ENCODE assay signal across 1 cellular context in the genomic region with DNA sequence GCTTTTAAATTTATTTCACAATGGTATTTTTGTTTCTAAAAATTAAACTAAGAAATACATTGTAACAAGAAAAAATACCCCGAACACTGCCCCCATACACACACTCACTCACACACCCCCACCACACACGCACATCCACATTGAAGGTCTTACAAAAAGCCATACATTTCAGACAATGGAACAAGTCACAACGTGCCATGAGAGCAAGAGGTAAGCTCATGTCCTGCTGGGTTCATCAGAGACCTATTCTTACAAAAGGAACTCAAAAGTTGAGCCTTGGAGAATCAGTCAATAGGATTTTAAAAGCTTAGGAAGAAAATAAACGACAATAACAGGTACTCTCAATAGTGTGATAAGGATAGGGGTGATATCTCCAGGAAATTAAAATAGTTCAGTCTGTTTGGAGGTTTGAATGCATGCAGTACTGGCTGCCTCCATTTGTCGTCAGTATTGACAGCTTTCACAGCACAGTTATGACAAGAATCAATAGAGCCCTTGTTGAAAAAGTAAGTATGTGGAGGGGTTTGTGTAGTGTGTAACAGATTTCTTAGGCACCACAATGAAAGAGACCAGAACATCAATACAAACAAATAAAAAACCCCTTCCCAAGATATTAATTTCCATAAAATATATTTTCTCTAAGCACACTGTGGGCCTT.
TF ChIP-seq lines count a peak whose summit lies in the region.

No MANE protein-coding gene starts in this region.

TF ChIP-seq in GM12878, 131 proteins besides CTCF, POLR2A, EP300 and RAD21 (continued from another document):
- TF ChIP-seq, protein P1, sequence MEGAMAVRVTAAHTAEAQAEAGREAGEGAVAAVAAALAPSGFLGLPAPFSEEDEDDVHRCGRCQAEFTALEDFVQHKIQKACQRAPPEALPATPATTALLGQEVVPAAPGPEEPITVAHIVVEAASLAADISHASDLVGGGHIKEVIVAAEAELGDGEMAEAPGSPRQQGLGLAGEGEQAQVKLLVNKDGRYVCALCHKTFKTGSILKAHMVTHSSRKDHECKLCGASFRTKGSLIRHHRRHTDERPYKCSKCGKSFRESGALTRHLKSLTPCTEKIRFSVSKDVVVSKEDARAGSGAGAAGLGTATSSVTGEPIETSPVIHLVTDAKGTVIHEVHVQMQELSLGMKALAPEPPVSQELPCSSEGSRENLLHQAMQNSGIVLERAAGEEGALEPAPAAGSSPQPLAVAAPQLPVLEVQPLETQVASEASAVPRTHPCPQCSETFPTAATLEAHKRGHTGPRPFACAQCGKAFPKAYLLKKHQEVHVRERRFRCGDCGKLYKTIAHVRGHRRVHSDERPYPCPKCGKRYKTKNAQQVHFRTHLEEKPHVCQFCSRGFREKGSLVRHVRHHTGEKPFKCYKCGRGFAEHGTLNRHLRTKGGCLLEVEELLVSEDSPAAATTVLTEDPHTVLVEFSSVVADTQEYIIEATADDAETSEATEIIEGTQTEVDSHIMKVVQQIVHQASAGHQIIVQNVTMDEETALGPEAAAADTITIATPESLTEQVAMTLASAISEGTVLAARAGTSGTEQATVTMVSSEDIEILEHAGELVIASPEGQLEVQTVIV (IDR thresholded peaks at IDR 0.05; ENCODE audit: borderline replicate concordance, partially characterized antibody), result no peak
- TF ChIP-seq, protein P2, sequence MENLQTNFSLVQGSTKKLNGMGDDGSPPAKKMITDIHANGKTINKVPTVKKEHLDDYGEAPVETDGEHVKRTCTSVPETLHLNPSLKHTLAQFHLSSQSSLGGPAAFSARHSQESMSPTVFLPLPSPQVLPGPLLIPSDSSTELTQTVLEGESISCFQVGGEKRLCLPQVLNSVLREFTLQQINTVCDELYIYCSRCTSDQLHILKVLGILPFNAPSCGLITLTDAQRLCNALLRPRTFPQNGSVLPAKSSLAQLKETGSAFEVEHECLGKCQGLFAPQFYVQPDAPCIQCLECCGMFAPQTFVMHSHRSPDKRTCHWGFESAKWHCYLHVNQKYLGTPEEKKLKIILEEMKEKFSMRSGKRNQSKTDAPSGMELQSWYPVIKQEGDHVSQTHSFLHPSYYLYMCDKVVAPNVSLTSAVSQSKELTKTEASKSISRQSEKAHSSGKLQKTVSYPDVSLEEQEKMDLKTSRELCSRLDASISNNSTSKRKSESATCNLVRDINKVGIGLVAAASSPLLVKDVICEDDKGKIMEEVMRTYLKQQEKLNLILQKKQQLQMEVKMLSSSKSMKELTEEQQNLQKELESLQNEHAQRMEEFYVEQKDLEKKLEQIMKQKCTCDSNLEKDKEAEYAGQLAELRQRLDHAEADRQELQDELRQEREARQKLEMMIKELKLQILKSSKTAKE (IDR thresholded peaks at IDR 0.05; ENCODE audit: low read depth, poor library complexity, severe bottlenecking), result no peak
- TF ChIP-seq CREB1 (IDR thresholded peaks at IDR 0.05; ENCODE audit: low read depth) (no peak), POLR2AphosphoS5 (IDR thresholded peaks at IDR 0.05; ENCODE audit: low read length) (no peak), SIX5 (IDR thresholded peaks at IDR 0.05; ENCODE audit: low read depth, low read length, severe bottlenecking) (no peak), NBN (IDR thresholded peaks at IDR 0.05) (no peak)
- TF ChIP-seq, protein P3, sequence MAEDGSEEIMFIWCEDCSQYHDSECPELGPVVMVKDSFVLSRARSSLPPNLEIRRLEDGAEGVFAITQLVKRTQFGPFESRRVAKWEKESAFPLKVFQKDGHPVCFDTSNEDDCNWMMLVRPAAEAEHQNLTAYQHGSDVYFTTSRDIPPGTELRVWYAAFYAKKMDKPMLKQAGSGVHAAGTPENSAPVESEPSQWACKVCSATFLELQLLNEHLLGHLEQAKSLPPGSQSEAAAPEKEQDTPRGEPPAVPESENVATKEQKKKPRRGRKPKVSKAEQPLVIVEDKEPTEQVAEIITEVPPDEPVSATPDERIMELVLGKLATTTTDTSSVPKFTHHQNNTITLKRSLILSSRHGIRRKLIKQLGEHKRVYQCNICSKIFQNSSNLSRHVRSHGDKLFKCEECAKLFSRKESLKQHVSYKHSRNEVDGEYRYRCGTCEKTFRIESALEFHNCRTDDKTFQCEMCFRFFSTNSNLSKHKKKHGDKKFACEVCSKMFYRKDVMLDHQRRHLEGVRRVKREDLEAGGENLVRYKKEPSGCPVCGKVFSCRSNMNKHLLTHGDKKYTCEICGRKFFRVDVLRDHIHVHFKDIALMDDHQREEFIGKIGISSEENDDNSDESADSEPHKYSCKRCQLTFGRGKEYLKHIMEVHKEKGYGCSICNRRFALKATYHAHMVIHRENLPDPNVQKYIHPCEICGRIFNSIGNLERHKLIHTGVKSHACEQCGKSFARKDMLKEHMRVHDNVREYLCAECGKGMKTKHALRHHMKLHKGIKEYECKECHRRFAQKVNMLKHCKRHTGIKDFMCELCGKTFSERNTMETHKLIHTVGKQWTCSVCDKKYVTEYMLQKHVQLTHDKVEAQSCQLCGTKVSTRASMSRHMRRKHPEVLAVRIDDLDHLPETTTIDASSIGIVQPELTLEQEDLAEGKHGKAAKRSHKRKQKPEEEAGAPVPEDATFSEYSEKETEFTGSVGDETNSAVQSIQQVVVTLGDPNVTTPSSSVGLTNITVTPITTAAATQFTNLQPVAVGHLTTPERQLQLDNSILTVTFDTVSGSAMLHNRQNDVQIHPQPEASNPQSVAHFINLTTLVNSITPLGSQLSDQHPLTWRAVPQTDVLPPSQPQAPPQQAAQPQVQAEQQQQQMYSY (CRISPR knock-in tag; IDR thresholded peaks at IDR 0.05), result no peak
